ENCODE assay signal across 14 cellular contexts in genomic region chr19:50513746-50514345, GRCh38. TPM values are rescaled to one million over a fixed set of nuclear protein-coding genes. Genes with fewer than 3 reads are reported as not detected.
DNase-seq lines count a peak whose midpoint lies in the region; FAIRE-seq and TF ChIP-seq lines count a peak whose summit lies in the region.
"Had no signal": no experiment of that assay in that cellular context is flagged by ENCODE, and none has a peak within 500 bp of the region (broad histone marks: within the 10 kb centered on the region; RNA-seq: fewer than 3 reads in every experiment).

TSS of gene ASPDH (minus strand) at chr19:50513913. CDS start at chr19:50513823, 90 bp downstream.

- no peak for FAIRE-seq in H1 (lab: Jason Lieb, UNC)
- FAIRE-seq: G401.6 had no signal

- no peak within 1 kb of the TSS for H3K56ac ChIP-seq in H1 (replicated peaks; ENCODE audit: insufficient read length, low read depth, low read length)

- TF ChIP-seq POLR2A in H1 (IDR thresholded peaks at IDR 0.05; ENCODE audit: control extremely low read depth in 1 of 2, low read depth in 2 of 2, low read length in 2 of 2), result no peak

- peak within 1 kb of the TSS; percentile 43; the same call in 1 of the 2 replicates for H4K8ac ChIP-seq in H1 (ENCODE audit: extremely low read depth, insufficient read depth, low read length)

- no peak within 1 kb of the TSS for H3K14ac ChIP-seq in H1 (ENCODE audit: insufficient read length)

- POLR2A ChIA-PET in H1 (lab: Charles Lee; ENCODE audit: partially characterized antibody), result interaction anchor here (1.3 kb wide), 1 partner anchor 280 kb away, joined by 3 read pairs; no protein-coding TSS in a partner anchor

- no peak within 1 kb of the TSS for H2BK20ac ChIP-seq in H1 (ENCODE audit: low read length)

- no peak within 1 kb of the TSS for H3K4me3 ChIP-seq in H1 (ENCODE audit: extremely low read depth in 1 of 4, insufficient read depth in 2 of 4, low read depth in 3 of 4, low read length in 4 of 4)
- H3K4me3 ChIP-seq: GM23248, left ventricle myocardium inferior had no signal

- in situ Hi-C loops in GM13976 (cut with MboI; ENCODE audit: low sequenced_read_pairs, unreplicated experiment), result no loop called here

- H2AFZ ChIP-seq in H1 (ENCODE audit: low read length), result no peak within 1 kb of the TSS
- H2AFZ ChIP-seq: GM23248 had no signal

- H3K9me3 ChIP-seq in KOPT-K1 (ENCODE audit: insufficient read depth, low read length, poor library complexity, severe bottlenecking), result no peaks in the 10 kb centered on the region
- H3K9me3 ChIP-seq in H1 (ENCODE audit: insufficient read depth in 2 of 2, low read depth in 1 of 2, low read length in 1 of 2), result no peaks in the 10 kb centered on the region; a peak in 1 of 4 replicates
- H3K9me3 ChIP-seq: left ventricle myocardium inferior had no signal

- DNase-seq in NCI-H524 (lab: John Stamatoyannopoulos, UW), result peak; percentile 29 to 35
- no peak for DNase-seq in NCI-H524 treated with DMSO at 0.1 percent for 48 hours (lab: John Stamatoyannopoulos, UW)
- DNase-seq in H1 (ENCODE audit: low read depth in 1 of 2, low spot score in 2 of 2), result no peak
- DNase-seq in occipital lobe (lab: John Stamatoyannopoulos, UW), result peak; percentile 47
- DNase-seq in GM13976 (ENCODE audit: low spot score), result no peak
- no peak for DNase-seq in NCI-H1105 treated with DMSO at 0.1 percent for 48 hours (lab: John Stamatoyannopoulos, UW)
- DNase-seq in GM19238 (ENCODE audit: insufficient read length, low spot score), result no peak
- DNase-seq: GM23248, left ventricle myocardium inferior, T-cell had no signal

- H4K20me1 ChIP-seq in H1 (replicated peaks in 1 of 2; ENCODE audit: control insufficient read depth in 1 of 2, insufficient read depth in 2 of 2, low read length in 2 of 2), result peaks cover 1 to 7% of the 10 kb centered on the region in 2 experiments

- no peaks in the 10 kb centered on the region for H3K79me1 ChIP-seq in H1 (ENCODE audit: low read depth, low read length)

- no peak for TF ChIP-seq EP300 in H1 (IDR thresholded peaks at IDR 0.05; ENCODE audit: borderline replicate concordance in 1 of 2, low read depth in 2 of 2, low read length in 2 of 2)

- 81% methylated on average over 17 of the region's 22 CpGs; no CpG with 5 or more reads in 1 of the 2 experiments for WGBS in H1 (ENCODE audit: extremely low coverage in 1 of 2, insufficient coverage in 1 of 2, insufficient read length in 1 of 2, insufficient replicate concordance in 2 of 2, low coverage in 1 of 2, low lambda C conversion rate in 2 of 2, missing lambda C conversion rate in 1 of 2), 2 experiments

- CTCF ChIA-PET in H1 (lab: Charles Lee; ENCODE audit: partially characterized antibody), result interaction anchor here (0.6 to 19.3 kb wide), 3 partner anchors 24 to 161 kb away, joined by 3 to 206 read pairs (median 4); no protein-coding TSS in a partner anchor

- H4K91ac ChIP-seq in H1 (replicated peaks; ENCODE audit: insufficient read length, low read length), result no peak within 1 kb of the TSS

- no peak within 1 kb of the TSS for H2BK120ac ChIP-seq in H1 (replicated peaks; ENCODE audit: low read depth, low read length)

- H2BK15ac ChIP-seq in H1 (ENCODE audit: low read length), result no peak within 1 kb of the TSS

- H3K79me2 ChIP-seq in H1 (ENCODE audit: control insufficient read depth in 1 of 2, insufficient read depth in 2 of 2, low read length in 2 of 2), result no peaks in the 10 kb centered on the region

- no peak within 1 kb of the TSS for H3K18ac ChIP-seq in H1 (ENCODE audit: extremely low read depth, low read length)

- TF ChIP-seq CTCF in H1 (IDR thresholded peaks at IDR 0.05; ENCODE audit: control extremely low read depth in 1 of 3, insufficient read depth in 1 of 3, low read depth in 1 of 3, low read length in 3 of 3), result no peak
- TF ChIP-seq CTCF in GM13976 (IDR thresholded peaks at IDR 0.05; ENCODE audit: borderline replicate concordance, control extremely low read depth, extremely low read depth, insufficient read depth, missing control alignments), result no peak

- H3K23me2 ChIP-seq in H1 (ENCODE audit: low read depth, low read length), result no peaks in the 10 kb centered on the region; the same call in 1 of the 2 replicates

- H3K27ac ChIP-seq in KOPT-K1 (ENCODE audit: low read depth, low read length, poor library complexity, severe bottlenecking) (peak within 1 kb of the TSS; percentile 61), H1 (ENCODE audit: low read depth, low read length) (no peak within 1 kb of the TSS)
- H3K27ac ChIP-seq: GM23248, left ventricle myocardium inferior had no signal

- H3K4me2 ChIP-seq in H1 (ENCODE audit: insufficient read depth in 1 of 2, low read depth in 2 of 2, low read length in 2 of 2), result no peak within 1 kb of the TSS

- no peak within 1 kb of the TSS for H2BK12ac ChIP-seq in H1 (ENCODE audit: low read depth, low read length)

- no peak within 1 kb of the TSS for H4K5ac ChIP-seq in H1 (ENCODE audit: insufficient read length, low read depth, low read length)

- H3K4ac ChIP-seq in H1 (replicated peaks; ENCODE audit: insufficient read length, low read depth, low read length), result no peak within 1 kb of the TSS

- no peak within 1 kb of the TSS for H2AK5ac ChIP-seq in H1 (ENCODE audit: low read depth, low read length)

- no peak for TF ChIP-seq RAD21 in H1 (IDR thresholded peaks at IDR 0.05 in 1 of 2, conservative IDR thresholded peaks at IDR 0.05 in 1 of 2; ENCODE audit: low read depth in 2 of 2, low read length in 2 of 2)

- H3K4me1 ChIP-seq in H1 (replicated peaks in 1 of 4; ENCODE audit: control insufficient read depth in 3 of 4, insufficient read depth in 4 of 4, low read length in 3 of 4), result peaks cover 0 to 6% (median 4%) of the 10 kb centered on the region in 4 experiments; a peak in 4 of 7 replicates

- H3K36me3 ChIP-seq in KOPT-K1 (ENCODE audit: insufficient read depth, low read length), result no peaks in the 10 kb centered on the region
- peaks cover 0 to 15% (median 0%) of the 10 kb centered on the region in 4 experiments; a peak in 2 of 8 replicates for H3K36me3 ChIP-seq in H1 (ENCODE audit: control insufficient read depth in 2 of 4, insufficient read depth in 4 of 4, low read length in 3 of 4)
- H3K36me3 ChIP-seq: left ventricle myocardium inferior had no signal

- H3K9ac ChIP-seq in H1 (replicated peaks in 1 of 4; ENCODE audit: extremely low read depth in 1 of 4, low read depth in 3 of 4, low read length in 3 of 4), result no peak within 1 kb of the TSS; a peak in 1 of 7 replicates
- H3K9ac ChIP-seq: GM23248 had no signal

- H2BK5ac ChIP-seq in H1 (ENCODE audit: low read depth, low read length), result no peak within 1 kb of the TSS

- no peak within 1 kb of the TSS for H3K23ac ChIP-seq in H1 (ENCODE audit: insufficient read length)

- peaks cover 0 to 15% (median 10%) of the 10 kb centered on the region in 4 experiments; a peak in 6 of 7 replicates for H3K27me3 ChIP-seq in H1 (replicated peaks in 1 of 4; ENCODE audit: control insufficient read depth in 3 of 4, extremely low read depth in 1 of 4, insufficient read depth in 3 of 4, low read length in 3 of 4)

TF ChIP-seq in H1, 55 proteins besides CTCF, POLR2A, EP300 and RAD21:
- TF ChIP-seq GTF2F1 (IDR thresholded peaks at IDR 0.05; ENCODE audit: borderline replicate concordance, low read depth, low read length) (no peak), POU5F1 (IDR thresholded peaks at IDR 0.05; ENCODE audit: low read depth, low read length) (no peak), MAFK (IDR thresholded peaks at IDR 0.05; ENCODE audit: low read depth, low read length) (no peak), CHD1 (IDR thresholded peaks at IDR 0.05; ENCODE audit: low read depth, low read length) (no peak), SUZ12 (IDR thresholded peaks at IDR 0.05; ENCODE audit: low read length) (no peak), ATF3 (IDR thresholded peaks at IDR 0.05; ENCODE audit: insufficient read depth, low read depth, low read length) (no peak), MAX (IDR thresholded peaks at IDR 0.05) (no peak), CREB1 (IDR thresholded peaks at IDR 0.05) (no peak), CBX8 (IDR thresholded peaks at IDR 0.05; ENCODE audit: borderline replicate concordance, low read depth, low read length) (no peak), HDAC2 (IDR thresholded peaks at IDR 0.05; ENCODE audit: borderline replicate concordance in 1 of 2, low read depth in 2 of 2, low read length in 2 of 2) (no peak), FOSL1 (IDR thresholded peaks at IDR 0.05; ENCODE audit: insufficient read depth, low read depth, low read length) (no peak), KDM4A (IDR thresholded peaks at IDR 0.05; ENCODE audit: low read depth, low read length, severe bottlenecking) (no peak), SAP30 (IDR thresholded peaks at IDR 0.05; ENCODE audit: insufficient read depth, insufficient replicate concordance, low read length) (no peak), TAF7 (optimal IDR thresholded peaks at IDR 0.05; ENCODE audit: borderline replicate concordance, low read depth, low read length) (no peak), KDM1A (IDR thresholded peaks at IDR 0.05; ENCODE audit: borderline replicate concordance, low read length) (no peak), TCF12 (IDR thresholded peaks at IDR 0.05; ENCODE audit: low read depth, low read length) (no peak), NRF1 (IDR thresholded peaks at IDR 0.05; ENCODE audit: low read depth, low read length) (no peak)

RNA-seq across cellular contexts. Expression of gene ASPDH, which starts in this region (rescaled TPM):
- total RNA-seq in H1 (2021; fragmentation: NEBNext Ultra II Directional; extraction: Animal tissue kit (Norgen Biotek cat#: 25700)), result not detected in 2 replicates
- not detected in 2 replicates for polyA plus RNA-seq in H1 (2011; rRNA removed)
- polyA plus RNA-seq in H1 (2011; cell fraction: cytosol; rRNA removed), result 0.21 TPM
- polyA plus RNA-seq in H1 (2011; cell fraction: nucleus; rRNA removed), result not detected
- 0.34 TPM in 1 of 4 replicates, not detected in the others for polyA plus RNA-seq in H1 (2012, experiment 1 of 2)
- not detected for polyA plus RNA-seq in H1 (2012, experiment 2 of 2)
- polyA plus RNA-seq in H1 (2013, experiment 1 of 2), result not detected
- polyA plus RNA-seq in H1 (2013, experiment 2 of 2), result not detected
- not detected in 2 replicates for polyA minus RNA-seq in H1 (2011; rRNA and poly(A)+ RNA removed)
- not detected for polyA minus RNA-seq in H1 (2011; cell fraction: cytosol; rRNA and poly(A)+ RNA removed)
- not detected for polyA minus RNA-seq in H1 (2011; cell fraction: nucleus; rRNA and poly(A)+ RNA removed)
- 0.62 TPM for total RNA-seq in occipital lobe
- total RNA-seq: fibroblast of villous mesenchyme, GM23248, left ventricle myocardium inferior, sciatic nerve, T-cell had no signal
- polyA plus RNA-seq: GM23248 had no signal

Comparison
In these comparisons a context has a peak if more than half of its experiments do, and no peak if none do; other contexts are left out.
1. DNase-seq: peak in NCI-H524 (2 of 2); none in NCI-H524 treated with DMSO at 0.1 percent for 48 hours (single experiment), H1 (0 of 2), GM13976 (single experiment), NCI-H1105 treated with DMSO at 0.1 percent for 48 hours (single experiment) and GM19238 (single experiment).
2. Peak in DNase-seq in occipital lobe; RNA of the gene not detected or under 1 TPM.